1 cellular context compared by ENCODE assay signal in the genomic region with DNA sequence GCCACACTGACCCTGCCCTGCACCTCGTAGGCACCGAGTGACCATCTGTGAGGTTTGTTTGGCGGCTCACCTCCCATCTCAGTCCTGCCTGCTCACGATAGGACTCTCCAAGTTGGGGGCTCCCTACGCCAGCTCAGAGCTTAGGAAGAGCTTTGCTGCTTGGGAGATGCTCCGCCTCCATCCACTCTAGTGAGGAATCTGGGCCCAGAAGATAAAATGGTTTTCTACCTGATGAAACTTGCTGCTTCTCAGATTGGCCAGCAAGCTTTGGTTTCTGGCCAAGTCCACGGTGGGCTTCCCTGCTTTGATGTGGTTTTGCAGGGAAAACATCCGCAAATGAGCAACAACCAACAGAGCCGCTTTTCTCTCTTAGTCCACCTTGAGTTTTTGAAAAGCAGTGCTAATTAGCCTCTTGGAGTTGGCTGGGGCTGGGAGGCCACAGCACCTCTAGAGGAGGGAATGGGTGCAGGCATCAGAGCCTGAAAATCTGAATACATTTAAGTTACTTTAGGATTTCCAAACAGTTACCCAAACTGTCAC.
A peak's percentile ranks its signal among the peaks of the same experiment; 100 is the strongest.
TF ChIP-seq lines count a peak whose summit lies in the region.

No MANE protein-coding gene starts in this region.

TF ChIP-seq in HepG2, 621 proteins besides CTCF, POLR2A, EP300 and RAD21 (continued from another document and continues in another):
- TF ChIP-seq, protein P1, sequence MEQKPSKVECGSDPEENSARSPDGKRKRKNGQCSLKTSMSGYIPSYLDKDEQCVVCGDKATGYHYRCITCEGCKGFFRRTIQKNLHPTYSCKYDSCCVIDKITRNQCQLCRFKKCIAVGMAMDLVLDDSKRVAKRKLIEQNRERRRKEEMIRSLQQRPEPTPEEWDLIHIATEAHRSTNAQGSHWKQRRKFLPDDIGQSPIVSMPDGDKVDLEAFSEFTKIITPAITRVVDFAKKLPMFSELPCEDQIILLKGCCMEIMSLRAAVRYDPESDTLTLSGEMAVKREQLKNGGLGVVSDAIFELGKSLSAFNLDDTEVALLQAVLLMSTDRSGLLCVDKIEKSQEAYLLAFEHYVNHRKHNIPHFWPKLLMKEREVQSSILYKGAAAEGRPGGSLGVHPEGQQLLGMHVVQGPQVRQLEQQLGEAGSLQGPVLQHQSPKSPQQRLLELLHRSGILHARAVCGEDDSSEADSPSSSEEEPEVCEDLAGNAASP (CRISPR knock-in tag; IDR thresholded peaks at IDR 0.05; ENCODE audit: borderline replicate concordance), result peak; percentile 63; the same call in 1 of the 2 replicates
- TF ChIP-seq ZNF292 (CRISPR knock-in tag; IDR thresholded peaks at IDR 0.05; ENCODE audit: borderline replicate concordance, low read depth) (peak; percentile 58; the same call in 1 of the 2 replicates), HNRNPLL (IDR thresholded peaks at IDR 0.05; ENCODE audit: low read depth, low read length, poor library complexity, severe bottlenecking) (no peak), ZNF382 (CRISPR knock-in tag; IDR thresholded peaks at IDR 0.05; ENCODE audit: borderline replicate concordance) (no peak), DNMT1 (CRISPR knock-in tag; IDR thresholded peaks at IDR 0.05) (no peak), PITX1 (CRISPR knock-in tag; IDR thresholded peaks at IDR 0.05) (peak; percentile 57), FOXC1 (CRISPR knock-in tag; IDR thresholded peaks at IDR 0.05; ENCODE audit: borderline replicate concordance) (0 out of 2 replicates have a peak, but pooled peaks have one; percentile 40), THAP11 (CRISPR knock-in tag; IDR thresholded peaks at IDR 0.05) (peak; percentile 65), ZBTB21 (CRISPR knock-in tag; IDR thresholded peaks at IDR 0.05) (no peak), POLR2G (IDR thresholded peaks at IDR 0.05; ENCODE audit: low read depth, low read length) (peak; percentile 84), KDM4B (CRISPR knock-in tag; IDR thresholded peaks at IDR 0.05) (no peak), ZNF549 (CRISPR knock-in tag; IDR thresholded peaks at IDR 0.05) (no peak), MZF1 (CRISPR knock-in tag; IDR thresholded peaks at IDR 0.05; ENCODE audit: borderline replicate concordance) (no peak), ZNF264 (CRISPR knock-in tag; IDR thresholded peaks at IDR 0.05) (no peak), ZNF550 (CRISPR knock-in tag; IDR thresholded peaks at IDR 0.05; ENCODE audit: borderline replicate concordance) (no peak), TOPORS (CRISPR knock-in tag; IDR thresholded peaks at IDR 0.05) (no peak), JUNB (CRISPR knock-in tag; IDR thresholded peaks at IDR 0.05; ENCODE audit: borderline replicate concordance) (no peak), AGO1 (IDR thresholded peaks at IDR 0.05; ENCODE audit: low read depth, low read length, poor library complexity, severe bottlenecking) (no peak), TCF12 (IDR thresholded peaks at IDR 0.05) (no peak), TCF12 (CRISPR knock-in tag; IDR thresholded peaks at IDR 0.05) (no peak), SALL1 (CRISPR knock-in tag; IDR thresholded peaks at IDR 0.05) (peak; percentile 61; the same call in 1 of the 2 replicates), ZNF839 (CRISPR knock-in tag; IDR thresholded peaks at IDR 0.05; ENCODE audit: borderline replicate concordance) (no peak), MAFG (CRISPR knock-in tag; IDR thresholded peaks at IDR 0.05) (no peak), YEATS2 (CRISPR knock-in tag; IDR thresholded peaks at IDR 0.05; ENCODE audit: borderline replicate concordance) (no peak), U2AF2 (IDR thresholded peaks at IDR 0.05; ENCODE audit: low read depth, low read length) (no peak), ATRX (CRISPR knock-in tag; IDR thresholded peaks at IDR 0.05; ENCODE audit: borderline replicate concordance) (no peak), KDM1A (CRISPR knock-in tag; IDR thresholded peaks at IDR 0.05) (no peak), ZNF20 (CRISPR knock-in tag; IDR thresholded peaks at IDR 0.05) (no peak), MIER2 (CRISPR knock-in tag; IDR thresholded peaks at IDR 0.05) (peak; percentile 61; the same call in 1 of the 2 replicates), PAX8 (CRISPR knock-in tag; IDR thresholded peaks at IDR 0.05; ENCODE audit: borderline replicate concordance) (0 out of 2 replicates have a peak, but pooled peaks have one; percentile 73)
- TF ChIP-seq, protein P2, sequence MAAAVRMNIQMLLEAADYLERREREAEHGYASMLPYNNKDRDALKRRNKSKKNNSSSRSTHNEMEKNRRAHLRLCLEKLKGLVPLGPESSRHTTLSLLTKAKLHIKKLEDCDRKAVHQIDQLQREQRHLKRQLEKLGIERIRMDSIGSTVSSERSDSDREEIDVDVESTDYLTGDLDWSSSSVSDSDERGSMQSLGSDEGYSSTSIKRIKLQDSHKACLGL (CRISPR knock-in tag; IDR thresholded peaks at IDR 0.05), result no peak
- TF ChIP-seq, protein P3, sequence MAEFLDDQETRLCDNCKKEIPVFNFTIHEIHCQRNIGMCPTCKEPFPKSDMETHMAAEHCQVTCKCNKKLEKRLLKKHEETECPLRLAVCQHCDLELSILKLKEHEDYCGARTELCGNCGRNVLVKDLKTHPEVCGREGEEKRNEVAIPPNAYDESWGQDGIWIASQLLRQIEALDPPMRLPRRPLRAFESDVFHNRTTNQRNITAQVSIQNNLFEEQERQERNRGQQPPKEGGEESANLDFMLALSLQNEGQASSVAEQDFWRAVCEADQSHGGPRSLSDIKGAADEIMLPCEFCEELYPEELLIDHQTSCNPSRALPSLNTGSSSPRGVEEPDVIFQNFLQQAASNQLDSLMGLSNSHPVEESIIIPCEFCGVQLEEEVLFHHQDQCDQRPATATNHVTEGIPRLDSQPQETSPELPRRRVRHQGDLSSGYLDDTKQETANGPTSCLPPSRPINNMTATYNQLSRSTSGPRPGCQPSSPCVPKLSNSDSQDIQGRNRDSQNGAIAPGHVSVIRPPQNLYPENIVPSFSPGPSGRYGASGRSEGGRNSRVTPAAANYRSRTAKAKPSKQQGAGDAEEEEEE (CRISPR knock-in tag; IDR thresholded peaks at IDR 0.05; ENCODE audit: borderline replicate concordance), result no peak
- TF ChIP-seq, protein P4, sequence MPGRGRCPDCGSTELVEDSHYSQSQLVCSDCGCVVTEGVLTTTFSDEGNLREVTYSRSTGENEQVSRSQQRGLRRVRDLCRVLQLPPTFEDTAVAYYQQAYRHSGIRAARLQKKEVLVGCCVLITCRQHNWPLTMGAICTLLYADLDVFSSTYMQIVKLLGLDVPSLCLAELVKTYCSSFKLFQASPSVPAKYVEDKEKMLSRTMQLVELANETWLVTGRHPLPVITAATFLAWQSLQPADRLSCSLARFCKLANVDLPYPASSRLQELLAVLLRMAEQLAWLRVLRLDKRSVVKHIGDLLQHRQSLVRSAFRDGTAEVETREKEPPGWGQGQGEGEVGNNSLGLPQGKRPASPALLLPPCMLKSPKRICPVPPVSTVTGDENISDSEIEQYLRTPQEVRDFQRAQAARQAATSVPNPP (CRISPR knock-in tag; IDR thresholded peaks at IDR 0.05), result no peak
- TF ChIP-seq, protein P5, sequence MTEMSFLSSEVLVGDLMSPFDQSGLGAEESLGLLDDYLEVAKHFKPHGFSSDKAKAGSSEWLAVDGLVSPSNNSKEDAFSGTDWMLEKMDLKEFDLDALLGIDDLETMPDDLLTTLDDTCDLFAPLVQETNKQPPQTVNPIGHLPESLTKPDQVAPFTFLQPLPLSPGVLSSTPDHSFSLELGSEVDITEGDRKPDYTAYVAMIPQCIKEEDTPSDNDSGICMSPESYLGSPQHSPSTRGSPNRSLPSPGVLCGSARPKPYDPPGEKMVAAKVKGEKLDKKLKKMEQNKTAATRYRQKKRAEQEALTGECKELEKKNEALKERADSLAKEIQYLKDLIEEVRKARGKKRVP (CRISPR knock-in tag; IDR thresholded peaks at IDR 0.05), result peak in 1 of 2 experiments; percentile 86; a peak in 2 of 4 replicates
- TF ChIP-seq, protein P6, sequence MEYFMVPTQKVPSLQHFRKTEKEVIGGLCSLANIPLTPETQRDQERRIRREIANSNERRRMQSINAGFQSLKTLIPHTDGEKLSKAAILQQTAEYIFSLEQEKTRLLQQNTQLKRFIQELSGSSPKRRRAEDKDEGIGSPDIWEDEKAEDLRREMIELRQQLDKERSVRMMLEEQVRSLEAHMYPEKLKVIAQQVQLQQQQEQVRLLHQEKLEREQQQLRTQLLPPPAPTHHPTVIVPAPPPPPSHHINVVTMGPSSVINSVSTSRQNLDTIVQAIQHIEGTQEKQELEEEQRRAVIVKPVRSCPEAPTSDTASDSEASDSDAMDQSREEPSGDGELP (IDR thresholded peaks at IDR 0.05; ENCODE audit: borderline replicate concordance, low read depth), result 0 out of 2 replicates have a peak, but pooled peaks have one; percentile 9
- TF ChIP-seq, protein P7, sequence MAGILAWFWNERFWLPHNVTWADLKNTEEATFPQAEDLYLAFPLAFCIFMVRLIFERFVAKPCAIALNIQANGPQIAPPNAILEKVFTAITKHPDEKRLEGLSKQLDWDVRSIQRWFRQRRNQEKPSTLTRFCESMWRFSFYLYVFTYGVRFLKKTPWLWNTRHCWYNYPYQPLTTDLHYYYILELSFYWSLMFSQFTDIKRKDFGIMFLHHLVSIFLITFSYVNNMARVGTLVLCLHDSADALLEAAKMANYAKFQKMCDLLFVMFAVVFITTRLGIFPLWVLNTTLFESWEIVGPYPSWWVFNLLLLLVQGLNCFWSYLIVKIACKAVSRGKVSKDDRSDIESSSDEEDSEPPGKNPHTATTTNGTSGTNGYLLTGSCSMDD (CRISPR knock-in tag; IDR thresholded peaks at IDR 0.05), result no peak
- TF ChIP-seq, protein P8, sequence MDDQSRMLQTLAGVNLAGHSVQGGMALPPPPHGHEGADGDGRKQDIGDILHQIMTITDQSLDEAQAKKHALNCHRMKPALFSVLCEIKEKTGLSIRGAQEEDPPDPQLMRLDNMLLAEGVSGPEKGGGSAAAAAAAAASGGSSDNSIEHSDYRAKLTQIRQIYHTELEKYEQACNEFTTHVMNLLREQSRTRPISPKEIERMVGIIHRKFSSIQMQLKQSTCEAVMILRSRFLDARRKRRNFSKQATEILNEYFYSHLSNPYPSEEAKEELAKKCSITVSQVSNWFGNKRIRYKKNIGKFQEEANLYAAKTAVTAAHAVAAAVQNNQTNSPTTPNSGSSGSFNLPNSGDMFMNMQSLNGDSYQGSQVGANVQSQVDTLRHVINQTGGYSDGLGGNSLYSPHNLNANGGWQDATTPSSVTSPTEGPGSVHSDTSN (CRISPR knock-in tag; IDR thresholded peaks at IDR 0.05; ENCODE audit: borderline replicate concordance), result no peak
- TF ChIP-seq, protein P9, sequence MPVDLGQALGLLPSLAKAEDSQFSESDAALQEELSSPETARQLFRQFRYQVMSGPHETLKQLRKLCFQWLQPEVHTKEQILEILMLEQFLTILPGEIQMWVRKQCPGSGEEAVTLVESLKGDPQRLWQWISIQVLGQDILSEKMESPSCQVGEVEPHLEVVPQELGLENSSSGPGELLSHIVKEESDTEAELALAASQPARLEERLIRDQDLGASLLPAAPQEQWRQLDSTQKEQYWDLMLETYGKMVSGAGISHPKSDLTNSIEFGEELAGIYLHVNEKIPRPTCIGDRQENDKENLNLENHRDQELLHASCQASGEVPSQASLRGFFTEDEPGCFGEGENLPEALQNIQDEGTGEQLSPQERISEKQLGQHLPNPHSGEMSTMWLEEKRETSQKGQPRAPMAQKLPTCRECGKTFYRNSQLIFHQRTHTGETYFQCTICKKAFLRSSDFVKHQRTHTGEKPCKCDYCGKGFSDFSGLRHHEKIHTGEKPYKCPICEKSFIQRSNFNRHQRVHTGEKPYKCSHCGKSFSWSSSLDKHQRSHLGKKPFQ (CRISPR knock-in tag; IDR thresholded peaks at IDR 0.05; ENCODE audit: insufficient replicate concordance), result no peak
- TF ChIP-seq, protein P10, sequence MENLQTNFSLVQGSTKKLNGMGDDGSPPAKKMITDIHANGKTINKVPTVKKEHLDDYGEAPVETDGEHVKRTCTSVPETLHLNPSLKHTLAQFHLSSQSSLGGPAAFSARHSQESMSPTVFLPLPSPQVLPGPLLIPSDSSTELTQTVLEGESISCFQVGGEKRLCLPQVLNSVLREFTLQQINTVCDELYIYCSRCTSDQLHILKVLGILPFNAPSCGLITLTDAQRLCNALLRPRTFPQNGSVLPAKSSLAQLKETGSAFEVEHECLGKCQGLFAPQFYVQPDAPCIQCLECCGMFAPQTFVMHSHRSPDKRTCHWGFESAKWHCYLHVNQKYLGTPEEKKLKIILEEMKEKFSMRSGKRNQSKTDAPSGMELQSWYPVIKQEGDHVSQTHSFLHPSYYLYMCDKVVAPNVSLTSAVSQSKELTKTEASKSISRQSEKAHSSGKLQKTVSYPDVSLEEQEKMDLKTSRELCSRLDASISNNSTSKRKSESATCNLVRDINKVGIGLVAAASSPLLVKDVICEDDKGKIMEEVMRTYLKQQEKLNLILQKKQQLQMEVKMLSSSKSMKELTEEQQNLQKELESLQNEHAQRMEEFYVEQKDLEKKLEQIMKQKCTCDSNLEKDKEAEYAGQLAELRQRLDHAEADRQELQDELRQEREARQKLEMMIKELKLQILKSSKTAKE (CRISPR knock-in tag; IDR thresholded peaks at IDR 0.05; ENCODE audit: borderline replicate concordance), result no peak
- TF ChIP-seq, protein P11, sequence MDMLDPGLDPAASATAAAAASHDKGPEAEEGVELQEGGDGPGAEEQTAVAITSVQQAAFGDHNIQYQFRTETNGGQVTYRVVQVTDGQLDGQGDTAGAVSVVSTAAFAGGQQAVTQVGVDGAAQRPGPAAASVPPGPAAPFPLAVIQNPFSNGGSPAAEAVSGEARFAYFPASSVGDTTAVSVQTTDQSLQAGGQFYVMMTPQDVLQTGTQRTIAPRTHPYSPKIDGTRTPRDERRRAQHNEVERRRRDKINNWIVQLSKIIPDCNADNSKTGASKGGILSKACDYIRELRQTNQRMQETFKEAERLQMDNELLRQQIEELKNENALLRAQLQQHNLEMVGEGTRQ (IDR thresholded peaks at IDR 0.05; ENCODE audit: low read depth, low read length), result no peak
- TF ChIP-seq, protein P11 (CRISPR knock-in tag; IDR thresholded peaks at IDR 0.05; ENCODE audit: borderline replicate concordance), result no peak
- TF ChIP-seq, protein P12, sequence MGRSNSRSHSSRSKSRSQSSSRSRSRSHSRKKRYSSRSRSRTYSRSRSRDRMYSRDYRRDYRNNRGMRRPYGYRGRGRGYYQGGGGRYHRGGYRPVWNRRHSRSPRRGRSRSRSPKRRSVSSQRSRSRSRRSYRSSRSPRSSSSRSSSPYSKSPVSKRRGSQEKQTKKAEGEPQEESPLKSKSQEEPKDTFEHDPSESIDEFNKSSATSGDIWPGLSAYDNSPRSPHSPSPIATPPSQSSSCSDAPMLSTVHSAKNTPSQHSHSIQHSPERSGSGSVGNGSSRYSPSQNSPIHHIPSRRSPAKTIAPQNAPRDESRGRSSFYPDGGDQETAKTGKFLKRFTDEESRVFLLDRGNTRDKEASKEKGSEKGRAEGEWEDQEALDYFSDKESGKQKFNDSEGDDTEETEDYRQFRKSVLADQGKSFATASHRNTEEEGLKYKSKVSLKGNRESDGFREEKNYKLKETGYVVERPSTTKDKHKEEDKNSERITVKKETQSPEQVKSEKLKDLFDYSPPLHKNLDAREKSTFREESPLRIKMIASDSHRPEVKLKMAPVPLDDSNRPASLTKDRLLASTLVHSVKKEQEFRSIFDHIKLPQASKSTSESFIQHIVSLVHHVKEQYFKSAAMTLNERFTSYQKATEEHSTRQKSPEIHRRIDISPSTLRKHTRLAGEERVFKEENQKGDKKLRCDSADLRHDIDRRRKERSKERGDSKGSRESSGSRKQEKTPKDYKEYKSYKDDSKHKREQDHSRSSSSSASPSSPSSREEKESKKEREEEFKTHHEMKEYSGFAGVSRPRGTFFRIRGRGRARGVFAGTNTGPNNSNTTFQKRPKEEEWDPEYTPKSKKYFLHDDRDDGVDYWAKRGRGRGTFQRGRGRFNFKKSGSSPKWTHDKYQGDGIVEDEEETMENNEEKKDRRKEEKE (IDR thresholded peaks at IDR 0.05), result no peak
